6 cellular contexts compared by ENCODE assay signal in the genomic region with DNA sequence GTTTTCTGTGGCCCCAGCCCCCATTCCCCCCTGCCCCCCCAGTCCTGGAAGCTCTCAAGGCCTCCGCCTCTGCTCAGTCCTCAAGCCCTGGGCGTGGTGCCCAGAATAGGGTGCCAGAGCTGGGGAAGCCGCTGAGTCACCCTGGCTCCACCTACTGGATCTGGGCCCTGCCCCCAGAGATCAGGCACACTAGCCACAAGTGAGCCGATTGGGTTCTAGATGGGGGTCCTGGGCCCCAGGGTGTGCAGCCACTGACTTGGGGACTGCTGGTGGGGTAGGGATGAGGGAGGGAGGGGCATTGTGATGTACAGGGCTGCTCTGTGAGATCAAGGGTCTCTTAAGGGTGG. TPM values are rescaled to one million over a fixed set of nuclear protein-coding genes. Genes with fewer than 3 reads are reported as not detected.
A peak's percentile ranks its signal among the peaks of the same experiment; 100 is the strongest.
DNase-seq lines count a peak whose midpoint lies in the region; ATAC-seq lines count a peak whose summit lies in the region.

No MANE protein-coding gene starts in this region.

- no peaks in the 10 kb centered on the region for H3K9me3 Mint-ChIP-seq in stimulated activated naive B cell treated with anti-CD40 and anti-IgM and Interleukin-4, amounts not matched to agents 10 μg/mL and 1 μg/mL and 100 μg/mL, for 72 hours
- no peaks in the 10 kb centered on the region for H3K9me3 Mint-ChIP-seq in activated T-helper 2 cell treated with anti-CD3 and anti-CD28 coated beads, Interferon-gamma antibody, Interleukin-2, Interleukin-4, amounts not matched to agents 10 μg/mL and 5 μg/mL and 100 μg/mL, durations not matched to agents 14 hours and 24 hours and 36 hours

- peaks cover 64 to 67% of the 10 kb centered on the region in 2 donors for H3K36me3 Mint-ChIP-seq in stimulated activated naive B cell treated with anti-CD40 and anti-IgM and Interleukin-4, amounts not matched to agents 10 μg/mL and 1 μg/mL and 100 μg/mL, for 72 hours
- peaks cover 92% of the 10 kb centered on the region for H3K36me3 Mint-ChIP-seq in activated T-helper 2 cell treated with anti-CD3 and anti-CD28 coated beads, Interferon-gamma antibody, Interleukin-2, Interleukin-4, amounts not matched to agents 10 μg/mL and 5 μg/mL and 100 μg/mL, durations not matched to agents 14 hours and 24 hours and 36 hours (ENCODE audit: low read depth)

- ATAC-seq in stimulated activated naive B cell treated with anti-CD40 and anti-IgM and Interleukin-4, amounts not matched to agents 10 μg/mL and 1 μg/mL and 100 μg/mL, for 72 hours (replicated peaks), result peak; percentile 33
- no peak for ATAC-seq in GM21723 (IDR thresholded peaks at IDR 0.05; ENCODE audit: unreplicated experiment)

- peak; percentile 72 to 74 for DNase-seq in Kasumi-1 (lab: John Stamatoyannopoulos, UW)
- DNase-seq in activated CD4-positive, alpha-beta T cell treated with anti-CD3 and anti-CD28 coated beads for 48 hours, result peak; percentile 67
- DNase-seq in cardiac septum (ENCODE audit: low spot score), result peak; percentile 96
- DNase-seq in stimulated activated naive B cell treated with anti-CD40 and anti-IgM and Interleukin-4, amounts not matched to agents 10 μg/mL and 1 μg/mL and 100 μg/mL, for 72 hours, result no peak
- no peak for DNase-seq in activated T-helper 2 cell treated with anti-CD3 and anti-CD28 coated beads, Interferon-gamma antibody, Interleukin-2, Interleukin-4, amounts not matched to agents 10 μg/mL and 5 μg/mL and 100 μg/mL, durations not matched to agents 14 hours and 24 hours and 36 hours (ENCODE audit: low spot score)

- H3K4me1 Mint-ChIP-seq in stimulated activated naive B cell treated with anti-CD40 and anti-IgM and Interleukin-4, amounts not matched to agents 10 μg/mL and 1 μg/mL and 100 μg/mL, for 72 hours, result peaks cover 40 to 43% of the 10 kb centered on the region in 2 donors
- peaks cover 30% of the 10 kb centered on the region for H3K4me1 Mint-ChIP-seq in activated T-helper 2 cell treated with anti-CD3 and anti-CD28 coated beads, Interferon-gamma antibody, Interleukin-2, Interleukin-4, amounts not matched to agents 10 μg/mL and 5 μg/mL and 100 μg/mL, durations not matched to agents 14 hours and 24 hours and 36 hours (ENCODE audit: low read depth)

- no peak overlapping the region for H3K4me3 Mint-ChIP-seq in stimulated activated naive B cell treated with anti-CD40 and anti-IgM and Interleukin-4, amounts not matched to agents 10 μg/mL and 1 μg/mL and 100 μg/mL, for 72 hours
- H3K4me3 Mint-ChIP-seq in activated T-helper 2 cell treated with anti-CD3 and anti-CD28 coated beads, Interferon-gamma antibody, Interleukin-2, Interleukin-4, amounts not matched to agents 10 μg/mL and 5 μg/mL and 100 μg/mL, durations not matched to agents 14 hours and 24 hours and 36 hours (ENCODE audit: low read depth), result no peak overlapping the region

- intact Hi-C loops in cardiac septum (cut with DNase I), result no loop called here
- intact Hi-C loops in activated T-helper 2 cell treated with anti-CD3 and anti-CD28 coated beads, Interferon-gamma antibody, Interleukin-2, Interleukin-4, amounts not matched to agents 10 μg/mL and 5 μg/mL and 100 μg/mL, durations not matched to agents 14 hours and 24 hours and 36 hours (cut with micrococcal nuclease), result no loop called here

- no peaks in the 10 kb centered on the region for H3K27me3 Mint-ChIP-seq in stimulated activated naive B cell treated with anti-CD40 and anti-IgM and Interleukin-4, amounts not matched to agents 10 μg/mL and 1 μg/mL and 100 μg/mL, for 72 hours
- no peaks in the 10 kb centered on the region for H3K27me3 Mint-ChIP-seq in activated T-helper 2 cell treated with anti-CD3 and anti-CD28 coated beads, Interferon-gamma antibody, Interleukin-2, Interleukin-4, amounts not matched to agents 10 μg/mL and 5 μg/mL and 100 μg/mL, durations not matched to agents 14 hours and 24 hours and 36 hours (ENCODE audit: low read depth)

- no peak overlapping the region for H3K27ac Mint-ChIP-seq in stimulated activated naive B cell treated with anti-CD40 and anti-IgM and Interleukin-4, amounts not matched to agents 10 μg/mL and 1 μg/mL and 100 μg/mL, for 72 hours
- no peak overlapping the region for H3K27ac Mint-ChIP-seq in activated T-helper 2 cell treated with anti-CD3 and anti-CD28 coated beads, Interferon-gamma antibody, Interleukin-2, Interleukin-4, amounts not matched to agents 10 μg/mL and 5 μg/mL and 100 μg/mL, durations not matched to agents 14 hours and 24 hours and 36 hours

RNA-seq across cellular contexts. Expression of gene EIF4G1, which starts 5.7 kb away (rescaled TPM):
- 284 TPM for total RNA-seq in cardiac septum
- 624 and 628 TPM in 2 replicates for total RNA-seq in activated T-helper 2 cell treated with anti-CD3 and anti-CD28 coated beads, Interferon-gamma antibody, Interleukin-2, Interleukin-4, amounts not matched to agents 10 μg/mL and 5 μg/mL and 100 μg/mL, durations not matched to agents 14 hours and 24 hours and 36 hours

RNA-seq across cellular contexts. Expression of gene FAM131A, which starts 17.3 kb away (rescaled TPM):
- 43.3 TPM for total RNA-seq in cardiac septum
- total RNA-seq in activated T-helper 2 cell treated with anti-CD3 and anti-CD28 coated beads, Interferon-gamma antibody, Interleukin-2, Interleukin-4, amounts not matched to agents 10 μg/mL and 5 μg/mL and 100 μg/mL, durations not matched to agents 14 hours and 24 hours and 36 hours, result 12.6 and 13.9 TPM in 2 replicates

RNA-seq across cellular contexts. Expression of gene PSMD2, which starts 21.0 kb away (rescaled TPM):
- total RNA-seq in cardiac septum, result 217 TPM
- 268 and 275 TPM in 2 replicates for total RNA-seq in activated T-helper 2 cell treated with anti-CD3 and anti-CD28 coated beads, Interferon-gamma antibody, Interleukin-2, Interleukin-4, amounts not matched to agents 10 μg/mL and 5 μg/mL and 100 μg/mL, durations not matched to agents 14 hours and 24 hours and 36 hours

RNA-seq across cellular contexts. Expression of gene CLCN2, which starts 41.3 kb away (rescaled TPM):
- total RNA-seq in cardiac septum, result 3.1 TPM
- total RNA-seq in activated T-helper 2 cell treated with anti-CD3 and anti-CD28 coated beads, Interferon-gamma antibody, Interleukin-2, Interleukin-4, amounts not matched to agents 10 μg/mL and 5 μg/mL and 100 μg/mL, durations not matched to agents 14 hours and 24 hours and 36 hours, result 6.9 and 9.6 TPM in 2 replicates

RNA-seq across cellular contexts. Expression of gene POLR2H, which starts 41.4 kb away (rescaled TPM):
- 23.2 TPM for total RNA-seq in cardiac septum
- 150 and 155 TPM in 2 replicates for total RNA-seq in activated T-helper 2 cell treated with anti-CD3 and anti-CD28 coated beads, Interferon-gamma antibody, Interleukin-2, Interleukin-4, amounts not matched to agents 10 μg/mL and 5 μg/mL and 100 μg/mL, durations not matched to agents 14 hours and 24 hours and 36 hours

Comparison
In these comparisons a context has a peak if more than half of its experiments do, and no peak if none do; other contexts are left out.
1. DNase-seq: peak in Kasumi-1 (2 of 2), activated CD4-positive, alpha-beta T cell treated with anti-CD3 and anti-CD28 coated beads for 48 hours (single experiment) and cardiac septum (single experiment); none in stimulated activated naive B cell treated with anti-CD40 and anti-IgM and Interleukin-4, amounts not matched to agents 10 μg/mL and 1 μg/mL and 100 μg/mL, for 72 hours (single experiment) and activated T-helper 2 cell treated with anti-CD3 and anti-CD28 coated beads, Interferon-gamma antibody, Interleukin-2, Interleukin-4, amounts not matched to agents 10 μg/mL and 5 μg/mL and 100 μg/mL, durations not matched to agents 14 hours and 24 hours and 36 hours (single experiment).